1 cellular context compared by ENCODE assay signal in the genomic region with DNA sequence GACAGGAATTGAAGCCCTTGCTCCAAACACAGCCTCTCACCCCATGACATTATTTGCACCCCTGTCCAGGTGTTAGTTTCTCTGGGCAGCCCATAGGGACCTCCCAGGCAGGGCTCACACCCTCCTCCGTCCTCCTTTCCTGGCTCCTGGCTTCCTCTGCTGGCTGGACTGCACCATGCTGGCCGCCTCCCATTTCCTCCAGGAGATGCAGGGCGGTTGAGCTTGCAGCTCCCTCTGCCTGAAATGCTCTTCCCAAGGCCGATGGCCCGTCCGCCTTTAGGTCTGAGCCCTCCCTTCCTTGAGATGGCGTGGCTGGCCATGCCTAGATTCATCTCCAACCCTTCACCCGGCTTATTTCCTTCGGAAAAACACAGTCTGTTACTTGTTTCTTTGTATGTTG.
TF ChIP-seq lines count a peak whose summit lies in the region.

No MANE protein-coding gene starts in this region.

TF ChIP-seq in IMR-90, 13 proteins besides CTCF, POLR2A, EP300 and RAD21:
- TF ChIP-seq RFX5 (IDR thresholded peaks at IDR 0.05; ENCODE audit: low read depth, low read length) (no peak), MAZ (IDR thresholded peaks at IDR 0.05; ENCODE audit: borderline replicate concordance, low read depth, low read length) (no peak), CHD1 (IDR thresholded peaks at IDR 0.05; ENCODE audit: low read depth, low read length) (no peak), RCOR1 (IDR thresholded peaks at IDR 0.05; ENCODE audit: insufficient replicate concordance, low read length) (no peak), MAFK (IDR thresholded peaks at IDR 0.05; ENCODE audit: low read depth, low read length) (no peak), CEBPB (IDR thresholded peaks at IDR 0.05; ENCODE audit: low read depth, low read length) (no peak)
- TF ChIP-seq, protein P1, sequence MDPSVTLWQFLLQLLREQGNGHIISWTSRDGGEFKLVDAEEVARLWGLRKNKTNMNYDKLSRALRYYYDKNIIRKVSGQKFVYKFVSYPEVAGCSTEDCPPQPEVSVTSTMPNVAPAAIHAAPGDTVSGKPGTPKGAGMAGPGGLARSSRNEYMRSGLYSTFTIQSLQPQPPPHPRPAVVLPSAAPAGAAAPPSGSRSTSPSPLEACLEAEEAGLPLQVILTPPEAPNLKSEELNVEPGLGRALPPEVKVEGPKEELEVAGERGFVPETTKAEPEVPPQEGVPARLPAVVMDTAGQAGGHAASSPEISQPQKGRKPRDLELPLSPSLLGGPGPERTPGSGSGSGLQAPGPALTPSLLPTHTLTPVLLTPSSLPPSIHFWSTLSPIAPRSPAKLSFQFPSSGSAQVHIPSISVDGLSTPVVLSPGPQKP (IDR thresholded peaks at IDR 0.05; ENCODE audit: borderline replicate concordance, low read depth, low read length), result no peak
- TF ChIP-seq, protein P2, sequence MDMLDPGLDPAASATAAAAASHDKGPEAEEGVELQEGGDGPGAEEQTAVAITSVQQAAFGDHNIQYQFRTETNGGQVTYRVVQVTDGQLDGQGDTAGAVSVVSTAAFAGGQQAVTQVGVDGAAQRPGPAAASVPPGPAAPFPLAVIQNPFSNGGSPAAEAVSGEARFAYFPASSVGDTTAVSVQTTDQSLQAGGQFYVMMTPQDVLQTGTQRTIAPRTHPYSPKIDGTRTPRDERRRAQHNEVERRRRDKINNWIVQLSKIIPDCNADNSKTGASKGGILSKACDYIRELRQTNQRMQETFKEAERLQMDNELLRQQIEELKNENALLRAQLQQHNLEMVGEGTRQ (IDR thresholded peaks at IDR 0.05; ENCODE audit: low read depth, low read length), result no peak
